Comparison of ENCODE assay signal across 12 cellular contexts in genomic region chrX:123869488-123869887, GRCh38. TPM values are rescaled to one million over a fixed set of nuclear protein-coding genes. Genes with fewer than 3 reads are reported as not detected.
DNase-seq lines count a peak whose midpoint lies in the region; ATAC-seq and TF ChIP-seq lines count a peak whose summit lies in the region.
"Had no signal": no experiment of that assay in that cellular context is flagged by ENCODE, and none has a peak within 500 bp of the region (broad histone marks: within the 10 kb centered on the region; RNA-seq: fewer than 3 reads in every experiment).

No MANE protein-coding gene starts in this region.

- H3F3A ChIP-seq in smooth muscle cell (ENCODE audit: low read depth): no peaks in the 10 kb centered on the region

- no peaks in the 10 kb centered on the region for H3K9me3 ChIP-seq in suprapubic skin
- H3K9me3 ChIP-seq in smooth muscle cell (replicated peaks; ENCODE audit: low read depth): no peaks in the 10 kb centered on the region
- H3K9me3 ChIP-seq: prostate gland had no signal

- H3K9ac ChIP-seq in smooth muscle cell (ENCODE audit: low read depth): no peak overlapping the region

- H3K4me1 Mint-ChIP-seq in activated CD4-positive, alpha-beta T cell treated with anti-CD3 and anti-CD28 coated beads, Interleukin-2, amount 10 ng/mL, durations not matched to agents 24 days and 14 days: peaks cover 4% of the 10 kb centered on the region
- H3K4me1 Mint-ChIP-seq in activated T-helper 2 cell treated with anti-CD3 and anti-CD28 coated beads, Interferon-gamma antibody, Interleukin-2, Interleukin-4, amounts not matched to agents 10 μg/mL and 5 μg/mL and 100 μg/mL, durations not matched to agents 14 hours and 24 hours and 36 hours (ENCODE audit: low read depth): peaks cover 8% of the 10 kb centered on the region
- peaks cover 7 to 11% of the 10 kb centered on the region in 2 donors for H3K4me1 Mint-ChIP-seq in natural killer cell

- no peak for TF ChIP-seq EP300 in suprapubic skin (IDR thresholded peaks at IDR 0.05)

- H3K4me1 ChIP-seq in suprapubic skin (no peaks in the 10 kb centered on the region), smooth muscle cell (ENCODE audit: low read depth) (no peaks in the 10 kb centered on the region)
- H3K4me1 ChIP-seq: prostate gland had no signal

- H3K27ac ChIP-seq in suprapubic skin: no peak overlapping the region
- H3K27ac ChIP-seq in smooth muscle cell (ENCODE audit: low read depth): no peak overlapping the region
- H3K27ac ChIP-seq: prostate gland had no signal

- no peaks in the 10 kb centered on the region for H3K27me3 Mint-ChIP-seq in activated CD4-positive, alpha-beta T cell treated with anti-CD3 and anti-CD28 coated beads, Interleukin-2, amount 10 ng/mL, durations not matched to agents 24 days and 14 days
- H3K27me3 Mint-ChIP-seq in activated T-helper 2 cell treated with anti-CD3 and anti-CD28 coated beads, Interferon-gamma antibody, Interleukin-2, Interleukin-4, amounts not matched to agents 10 μg/mL and 5 μg/mL and 100 μg/mL, durations not matched to agents 14 hours and 24 hours and 36 hours (ENCODE audit: low read depth): no peaks in the 10 kb centered on the region
- no peaks in the 10 kb centered on the region for H3K27me3 Mint-ChIP-seq in natural killer cell (ENCODE audit: low read depth in 2 of 2)

- peak; percentile 72 for ATAC-seq in HG02884 (IDR thresholded peaks at IDR 0.05; ENCODE audit: unreplicated experiment)
- ATAC-seq in natural killer cell: peak in 2 of 3 donors; percentile 26 to 37
- ATAC-seq: left lobe of liver had no signal

- 78% methylated on average over 1 of the region's 1 CpG for WGBS in suprapubic skin
- WGBS in smooth muscle cell (ENCODE audit: low lambda C conversion rate): 83% methylated on average over 1 of the region's 1 CpG

- H3K79me2 ChIP-seq in smooth muscle cell (ENCODE audit: low read depth): peaks cover 90% of the 10 kb centered on the region

- no peak overlapping the region for H3K4me2 ChIP-seq in smooth muscle cell

- TF ChIP-seq CTCF in natural killer cell (IDR thresholded peaks at IDR 0.05) (no peak), suprapubic skin (IDR thresholded peaks at IDR 0.05) (no peak), smooth muscle cell (IDR thresholded peaks at IDR 0.05; ENCODE audit: borderline replicate concordance, insufficient read depth, poor library complexity, severe bottlenecking) (no peak)

- H3K4me3 ChIP-seq in suprapubic skin (no peak overlapping the region), smooth muscle cell (no peak overlapping the region)
- H3K4me3 ChIP-seq: prostate gland had no signal

- H4K20me1 ChIP-seq in smooth muscle cell (ENCODE audit: low read depth): peaks cover 72% of the 10 kb centered on the region

- H3K27me3 ChIP-seq in suprapubic skin (no peaks in the 10 kb centered on the region), smooth muscle cell (ENCODE audit: low read depth) (no peaks in the 10 kb centered on the region)

- no peak for DNase-seq in activated CD4-positive, alpha-beta T cell treated with anti-CD3 and anti-CD28 coated beads, Interleukin-2, amount 10 ng/mL, durations not matched to agents 24 days and 14 days
- no peak for DNase-seq in activated CD4-positive, alpha-beta T cell treated with anti-CD3 and anti-CD28 coated beads, Interleukin-2, amount 50 U/mL, for 48 hours
- no peak for DNase-seq in activated T-helper 2 cell treated with anti-CD3 and anti-CD28 coated beads, Interferon-gamma antibody, Interleukin-2, Interleukin-4, amounts not matched to agents 10 μg/mL and 5 μg/mL and 100 μg/mL, durations not matched to agents 14 hours and 24 hours and 36 hours (ENCODE audit: low spot score)
- DNase-seq in natural killer cell (no peak), suprapubic skin (ENCODE audit: low spot score in 2 of 2) (no peak), midbrain (lab: John Stamatoyannopoulos, UW) (no peak), smooth muscle cell (lab: John Stamatoyannopoulos, UW; ENCODE audit: unreplicated experiment) (no peak)
- DNase-seq: ACHN, NCI-H1105 had no signal

- peaks cover 11% of the 10 kb centered on the region for H3K36me3 Mint-ChIP-seq in activated CD4-positive, alpha-beta T cell treated with anti-CD3 and anti-CD28 coated beads, Interleukin-2, amount 10 ng/mL, durations not matched to agents 24 days and 14 days (ENCODE audit: low read depth)
- H3K36me3 Mint-ChIP-seq in activated T-helper 2 cell treated with anti-CD3 and anti-CD28 coated beads, Interferon-gamma antibody, Interleukin-2, Interleukin-4, amounts not matched to agents 10 μg/mL and 5 μg/mL and 100 μg/mL, durations not matched to agents 14 hours and 24 hours and 36 hours (ENCODE audit: low read depth): peaks cover 23% of the 10 kb centered on the region
- H3K36me3 Mint-ChIP-seq in natural killer cell: no peaks in the 10 kb centered on the region

- peak overlapping the region; percentile 29 for H3K27ac Mint-ChIP-seq in activated CD4-positive, alpha-beta T cell treated with anti-CD3 and anti-CD28 coated beads, Interleukin-2, amount 10 ng/mL, durations not matched to agents 24 days and 14 days
- H3K27ac Mint-ChIP-seq in activated T-helper 2 cell treated with anti-CD3 and anti-CD28 coated beads, Interferon-gamma antibody, Interleukin-2, Interleukin-4, amounts not matched to agents 10 μg/mL and 5 μg/mL and 100 μg/mL, durations not matched to agents 14 hours and 24 hours and 36 hours: peak overlapping the region; percentile 51
- H3K27ac Mint-ChIP-seq in natural killer cell: peak overlapping the region in 1 of 2 donors; percentile 25

- H3K36me3 ChIP-seq in suprapubic skin (no peaks in the 10 kb centered on the region), smooth muscle cell (ENCODE audit: low read depth) (no peaks in the 10 kb centered on the region)
- H3K36me3 ChIP-seq: prostate gland had no signal

- H3K9me3 Mint-ChIP-seq in activated CD4-positive, alpha-beta T cell treated with anti-CD3 and anti-CD28 coated beads, Interleukin-2, amount 10 ng/mL, durations not matched to agents 24 days and 14 days: no peaks in the 10 kb centered on the region
- no peaks in the 10 kb centered on the region for H3K9me3 Mint-ChIP-seq in activated T-helper 2 cell treated with anti-CD3 and anti-CD28 coated beads, Interferon-gamma antibody, Interleukin-2, Interleukin-4, amounts not matched to agents 10 μg/mL and 5 μg/mL and 100 μg/mL, durations not matched to agents 14 hours and 24 hours and 36 hours
- H3K9me3 Mint-ChIP-seq in natural killer cell: no peaks in the 10 kb centered on the region

- H3K4me3 Mint-ChIP-seq in activated CD4-positive, alpha-beta T cell treated with anti-CD3 and anti-CD28 coated beads, Interleukin-2, amount 10 ng/mL, durations not matched to agents 24 days and 14 days: no peak overlapping the region
- peak overlapping the region; percentile 13 for H3K4me3 Mint-ChIP-seq in activated T-helper 2 cell treated with anti-CD3 and anti-CD28 coated beads, Interferon-gamma antibody, Interleukin-2, Interleukin-4, amounts not matched to agents 10 μg/mL and 5 μg/mL and 100 μg/mL, durations not matched to agents 14 hours and 24 hours and 36 hours (ENCODE audit: low read depth)
- no peak overlapping the region for H3K4me3 Mint-ChIP-seq in natural killer cell

- TF ChIP-seq POLR2A in suprapubic skin (IDR thresholded peaks at IDR 0.05): no peak

- H2AFZ ChIP-seq in smooth muscle cell (ENCODE audit: low read depth): no peak overlapping the region

- intact Hi-C loops in activated CD4-positive, alpha-beta T cell treated with anti-CD3 and anti-CD28 coated beads, Interleukin-2, amount 10 ng/mL, durations not matched to agents 24 days and 14 days (cut with micrococcal nuclease): loop anchor here (1.0 kb wide), 1 partner anchor 9 kb away; the partner anchor contains the start of gene XIAP
- intact Hi-C loops in activated T-helper 2 cell treated with anti-CD3 and anti-CD28 coated beads, Interferon-gamma antibody, Interleukin-2, Interleukin-4, amounts not matched to agents 10 μg/mL and 5 μg/mL and 100 μg/mL, durations not matched to agents 14 hours and 24 hours and 36 hours (cut with micrococcal nuclease): loop anchor here (1.0 kb wide), 1 partner anchor 9 kb away; the partner anchor contains the start of gene XIAP
- intact Hi-C loops in natural killer cell (cut with micrococcal nuclease): no loop called here

RNA-seq across cellular contexts. Expression of gene XIAP, which starts 9.6 kb away (rescaled TPM):
- total RNA-seq in activated CD4-positive, alpha-beta T cell treated with anti-CD3 and anti-CD28 coated beads, Interleukin-2, amount 10 ng/mL, durations not matched to agents 24 days and 14 days: 34.7 and 36.3 TPM in 2 replicates
- total RNA-seq in activated T-helper 2 cell treated with anti-CD3 and anti-CD28 coated beads, Interferon-gamma antibody, Interleukin-2, Interleukin-4, amounts not matched to agents 10 μg/mL and 5 μg/mL and 100 μg/mL, durations not matched to agents 14 hours and 24 hours and 36 hours: 32.7 and 33.4 TPM in 2 replicates
- total RNA-seq in natural killer cell: 10 to 100 TPM; 32.2 to 44.9 (median 40.2) TPM
- total RNA-seq in suprapubic skin: 10 to 100 TPM; 20.9 to 27.6 (median 24.4) TPM
- total RNA-seq in smooth muscle cell: 24.5 and 37.7 TPM in 2 replicates
- polyA plus RNA-seq in smooth muscle cell: 8.5 and 12.4 TPM in 2 replicates
